ENCODE assay signal across 18 cellular contexts in the genomic region with DNA sequence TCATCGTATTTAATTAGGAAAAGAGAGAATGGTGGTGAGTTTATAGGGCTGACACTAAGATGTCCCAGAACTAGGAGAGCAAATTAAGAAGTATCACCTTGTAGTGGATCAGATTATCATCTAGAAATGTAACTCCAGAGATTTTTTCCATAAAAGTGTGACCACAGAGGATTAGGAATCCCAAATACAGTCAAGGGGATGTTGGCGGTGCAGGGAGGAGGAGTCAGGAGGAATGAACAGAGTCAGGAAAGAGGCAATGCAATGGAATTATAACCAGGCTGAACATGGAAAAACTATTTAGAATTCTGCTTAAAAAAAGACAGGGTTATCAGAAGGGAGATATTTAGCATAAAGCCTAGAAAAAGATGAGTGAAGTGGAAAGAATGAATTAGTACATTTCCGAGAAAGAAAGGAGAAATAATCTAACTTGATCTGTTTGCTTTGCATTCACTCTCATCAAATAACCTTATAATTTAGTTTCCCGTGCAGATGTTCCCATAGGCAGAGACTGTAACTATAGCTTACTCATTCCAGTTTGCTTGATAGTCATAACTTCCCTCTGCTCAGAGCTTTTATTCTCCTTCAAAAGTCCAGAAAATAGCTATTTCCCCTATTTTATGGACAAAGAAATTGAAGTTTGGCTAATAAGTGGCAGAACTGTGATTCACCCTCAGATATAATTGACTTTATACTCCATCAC. TPM values are rescaled to one million over a fixed set of nuclear protein-coding genes. Genes with fewer than 3 reads are reported as not detected.
DNase-seq lines count a peak whose midpoint lies in the region; ATAC-seq, FAIRE-seq and TF ChIP-seq lines count a peak whose summit lies in the region.
"Had no signal": no experiment of that assay in that cellular context is flagged by ENCODE, and none has a peak within 500 bp of the region (broad histone marks: within the 10 kb centered on the region; RNA-seq: fewer than 3 reads in every experiment).

No MANE protein-coding gene starts in this region.

- H3K4me3 Mint-ChIP-seq in astrocyte (ENCODE audit: unreplicated experiment): no peak overlapping the region
- H3K4me3 Mint-ChIP-seq in CD4-positive, alpha-beta memory T cell: no peak overlapping the region
- H3K4me3 Mint-ChIP-seq: GM23338 had no signal

- peaks cover 5% of the 10 kb centered on the region; the same call in 1 of the 2 replicates for H3K4me1 ChIP-seq in IMR-90 (ENCODE audit: control insufficient read depth, insufficient read depth, low read length)
- peaks cover 7% of the 10 kb centered on the region for H3K4me1 ChIP-seq in astrocyte (ENCODE audit: insufficient read depth, low read length)
- H3K4me1 ChIP-seq in CD4-positive, alpha-beta memory T cell (ENCODE audit: insufficient read depth, low read length): no peaks in the 10 kb centered on the region
- H3K4me1 ChIP-seq in MM.1S (ENCODE audit: low read length): no peaks in the 10 kb centered on the region
- H3K4me1 ChIP-seq: SJSA1 had no signal

- H2BK5ac ChIP-seq in IMR-90 (ENCODE audit: low read depth, low read length, poor library complexity, severe bottlenecking): no peak overlapping the region

- intact Hi-C loops in IMR-90 (cut with micrococcal nuclease): loop anchor here (5.0 to 10.0 kb wide), 2 partner anchors 102 to 1425 kb away; no protein-coding TSS in a partner anchor
- intact Hi-C loops in CD4-positive, alpha-beta memory T cell (cut with micrococcal nuclease): no loop called here

- DNase-seq in IMR-90: no peak
- DNase-seq in astrocyte (ENCODE audit: low read depth): no peak
- DNase-seq in fibroblast of the aortic adventitia (ENCODE audit: low read depth): peak; percentile 31
- DNase-seq in CD4-positive, alpha-beta memory T cell: no peak
- no peak for DNase-seq in MM.1S
- DNase-seq: DND-41, GDM1, NCI-H187 treated with DMSO at 0.1 percent for 48 hours, NCI-H446, PC-9 had no signal

- H3K23ac ChIP-seq in IMR-90 (ENCODE audit: low read depth, low read length): no peak overlapping the region

- TF ChIP-seq CTCF in IMR-90 (conservative IDR thresholded peaks at IDR 0.05; ENCODE audit: low read depth, low read length) (no peak), astrocyte (IDR thresholded peaks at IDR 0.05; ENCODE audit: insufficient read depth, low read depth, low read length) (no peak), fibroblast of the aortic adventitia (IDR thresholded peaks at IDR 0.05; ENCODE audit: insufficient read depth, low read length) (no peak), MM.1S (IDR thresholded peaks at IDR 0.05; ENCODE audit: low read length) (no peak)

- H2BK120ac ChIP-seq in IMR-90 (ENCODE audit: low read depth, low read length): no peak overlapping the region

- FAIRE-seq in astrocyte (lab: Jason Lieb, UNC): peak; percentile 62
- FAIRE-seq: GM12891, GM18507 had no signal

- no peaks in the 10 kb centered on the region for H3K27me3 Mint-ChIP-seq in astrocyte (ENCODE audit: low read depth, unreplicated experiment)
- H3K27me3 Mint-ChIP-seq in CD4-positive, alpha-beta memory T cell: no peaks in the 10 kb centered on the region

- no peak overlapping the region; the same call in 1 of the 2 replicates for H3K14ac ChIP-seq in IMR-90 (replicated peaks; ENCODE audit: low read depth, low read length)

- in situ Hi-C loops in IMR-90 (cut with MboI; ENCODE audit: low sequenced_read_pairs): no loop called here

- H3K9me3 ChIP-seq in IMR-90 (ENCODE audit: control insufficient read depth, insufficient read depth, low read length) (no peaks in the 10 kb centered on the region), astrocyte (ENCODE audit: insufficient read depth, low read depth, low read length) (no peaks in the 10 kb centered on the region), MM.1S (replicated peaks; ENCODE audit: insufficient read depth, low read length) (no peaks in the 10 kb centered on the region)
- no peaks in the 10 kb centered on the region for H3K9me3 ChIP-seq in CD4-positive, alpha-beta memory T cell (ENCODE audit: control insufficient read depth in 1 of 2, low read length in 2 of 2)
- H3K9me3 ChIP-seq: SJSA1 had no signal

- H3K79me2 ChIP-seq in astrocyte (ENCODE audit: insufficient read depth, low read length): no peaks in the 10 kb centered on the region
- peaks cover 18% of the 10 kb centered on the region; the same call in 1 of the 2 replicates for H3K79me2 ChIP-seq in MM.1S (ENCODE audit: low read length)

- no peak overlapping the region for H3K4ac ChIP-seq in IMR-90 (ENCODE audit: low read depth, low read length)

- no peak overlapping the region for H3K9ac ChIP-seq in IMR-90 (ENCODE audit: low read depth, low read length)
- no peak overlapping the region for H3K9ac ChIP-seq in astrocyte (ENCODE audit: low read length)
- no peak overlapping the region for H3K9ac ChIP-seq in MM.1S (ENCODE audit: low read length)
- H3K9ac ChIP-seq: BLaER1 treated with 17β-estradiol and CSF1 and Interleukin-3, amounts not matched to agents 10 nM and 100 nM had no signal

- peak overlapping the region; percentile 12; the same call in 1 of the 2 replicates for H4K5ac ChIP-seq in IMR-90 (ENCODE audit: low read depth, low read length)

- H4K91ac ChIP-seq in IMR-90 (ENCODE audit: insufficient read depth, low read depth, low read length): no peak overlapping the region

- H3K4me1 Mint-ChIP-seq in astrocyte (ENCODE audit: low read depth, unreplicated experiment): no peaks in the 10 kb centered on the region
- H3K4me1 Mint-ChIP-seq in CD4-positive, alpha-beta memory T cell: peaks cover 0 to 2% (median under 1%) of the 10 kb centered on the region in 4 donors

- H3K36me3 ChIP-seq in IMR-90 (ENCODE audit: control insufficient read depth, insufficient read depth, low read length) (peaks cover 1% of the 10 kb centered on the region; the same call in 1 of the 2 replicates), astrocyte (ENCODE audit: insufficient read depth, low read length) (no peaks in the 10 kb centered on the region), MM.1S (replicated peaks; ENCODE audit: insufficient read depth, low read length) (0 out of 2 replicates have a peak, but pooled peaks cover 7% of the 10 kb centered on the region)
- H3K36me3 ChIP-seq in CD4-positive, alpha-beta memory T cell (ENCODE audit: insufficient read depth, low read length): peaks cover 3% of the 10 kb centered on the region
- H3K36me3 ChIP-seq: SJSA1 had no signal

- no peak overlapping the region for H3K27ac Mint-ChIP-seq in astrocyte (ENCODE audit: unreplicated experiment)
- H3K27ac Mint-ChIP-seq in CD4-positive, alpha-beta memory T cell: no peak overlapping the region
- H3K27ac Mint-ChIP-seq: GM23338 had no signal

- dilution Hi-C loops in IMR-90 (cut with HindIII; ENCODE audit: low sequenced_read_pairs, unreplicated experiment): no loop called here

- H3K79me1 ChIP-seq in IMR-90 (ENCODE audit: low read depth in 1 of 2, low read length in 2 of 2): peaks cover 6 to 8% of the 10 kb centered on the region in 2 experiments; a peak in 3 of 4 replicates

- H2AFZ ChIP-seq in IMR-90 (replicated peaks; ENCODE audit: low read length, poor library complexity) (no peak overlapping the region), astrocyte (ENCODE audit: low read depth, low read length) (no peak overlapping the region), MM.1S (ENCODE audit: low read length) (no peak overlapping the region)
- H2AFZ ChIP-seq: GM23338, PC-9 had no signal

- H3K9me3 Mint-ChIP-seq in astrocyte (ENCODE audit: unreplicated experiment): peaks cover 3% of the 10 kb centered on the region
- peaks cover 0 to 12% (median 6%) of the 10 kb centered on the region in 8 donors for H3K9me3 Mint-ChIP-seq in CD4-positive, alpha-beta memory T cell

- H3K27me3 ChIP-seq in IMR-90 (ENCODE audit: control insufficient read depth, insufficient read depth, low read length) (no peaks in the 10 kb centered on the region), astrocyte (ENCODE audit: insufficient read depth, low read length) (no peaks in the 10 kb centered on the region), MM.1S (replicated peaks; ENCODE audit: insufficient read depth, low read length) (no peaks in the 10 kb centered on the region)
- no peaks in the 10 kb centered on the region for H3K27me3 ChIP-seq in CD4-positive, alpha-beta memory T cell (ENCODE audit: insufficient read depth, low read length)
- H3K27me3 ChIP-seq: BLaER1 treated with 17β-estradiol and CSF1 and Interleukin-3, amounts not matched to agents 10 nM and 100 nM; SJSA1 had no signal

- ATAC-seq in IMR-90 (ENCODE audit: low read depth) (no peak), HG02884 (IDR thresholded peaks at IDR 0.05; ENCODE audit: unreplicated experiment) (no peak), HG02973 (IDR thresholded peaks at IDR 0.05; ENCODE audit: unreplicated experiment) (no peak)
- ATAC-seq: GM23338, HCT116 had no signal

- BruUV-seq in IMR-90 (replicated peaks; lab: Mats Ljungman, UMichigan): no TSS peak

- no peak overlapping the region for H3K56ac ChIP-seq in IMR-90 (ENCODE audit: extremely low read depth, insufficient read depth, low read length)

- 80 to 100% methylated on average over 1 of the region's 4 CpGs for WGBS in IMR-90 (ENCODE audit: extremely low coverage in 2 of 2, insufficient read length in 1 of 2), 2 experiments

- no peak overlapping the region for H2AK9ac ChIP-seq in IMR-90 (replicated peaks; ENCODE audit: low read depth, low read length, poor library complexity)

- no peak overlapping the region for H3K18ac ChIP-seq in IMR-90 (ENCODE audit: low read depth, low read length)

- no peak overlapping the region for H3K4me3 ChIP-seq in IMR-90 (ENCODE audit: insufficient read depth, low read depth, low read length)
- H3K4me3 ChIP-seq in astrocyte (ENCODE audit: insufficient read depth, low read depth, low read length): no peak overlapping the region
- no peak overlapping the region for H3K4me3 ChIP-seq in fibroblast of the aortic adventitia (ENCODE audit: low read depth, low read length)
- no peak overlapping the region for H3K4me3 ChIP-seq in CD4-positive, alpha-beta memory T cell (ENCODE audit: low read length in 2 of 2)
- no peak overlapping the region for H3K4me3 ChIP-seq in MM.1S (ENCODE audit: low read length)
- H3K4me3 ChIP-seq: BLaER1 treated with 17β-estradiol and CSF1 and Interleukin-3, amounts not matched to agents 10 nM and 100 nM; GM23338; PC-9; SJSA1 had no signal

- H4K8ac ChIP-seq in IMR-90 (ENCODE audit: low read depth in 2 of 2, low read length in 2 of 2): no peak overlapping the region

- no peak overlapping the region for H2AK5ac ChIP-seq in IMR-90 (ENCODE audit: low read depth, low read length)

- no peak overlapping the region for H2BK15ac ChIP-seq in IMR-90 (ENCODE audit: low read depth, low read length)

- peaks cover 3% of the 10 kb centered on the region; the same call in 1 of the 2 replicates for H3K9me1 ChIP-seq in IMR-90 (ENCODE audit: insufficient read depth, low read length)

- H3K4me2 ChIP-seq in IMR-90 (ENCODE audit: low read depth, low read length) (no peak overlapping the region), astrocyte (ENCODE audit: low read length) (no peak overlapping the region), MM.1S (ENCODE audit: low read depth, low read length) (no peak overlapping the region)
- H3K4me2 ChIP-seq: GM23338, PC-9 had no signal

- H3K36me3 Mint-ChIP-seq in astrocyte (ENCODE audit: low read depth, unreplicated experiment): peaks cover 10% of the 10 kb centered on the region
- peaks cover 44 to 78% of the 10 kb centered on the region in 2 donors for H3K36me3 Mint-ChIP-seq in CD4-positive, alpha-beta memory T cell

- H3K27ac ChIP-seq in IMR-90 (ENCODE audit: insufficient read depth, low read length) (no peak overlapping the region), astrocyte (ENCODE audit: low read depth, low read length) (no peak overlapping the region), MM.1S (ENCODE audit: low read length) (no peak overlapping the region)
- no peak overlapping the region for H3K27ac ChIP-seq in CD4-positive, alpha-beta memory T cell (ENCODE audit: low read depth, low read length)
- H3K27ac ChIP-seq: PC-9, SJSA1 had no signal

- no peak for TF ChIP-seq POLR2A in IMR-90 (IDR thresholded peaks at IDR 0.05; ENCODE audit: low read depth, low read length)

- no peaks in the 10 kb centered on the region for H3F3A ChIP-seq in MM.1S (ENCODE audit: insufficient read depth, low read length)

- no peaks in the 10 kb centered on the region for H3K9me2 ChIP-seq in MM.1S (replicated peaks; ENCODE audit: insufficient read depth, low read length)

- no peak for TF ChIP-seq RAD21 in IMR-90 (IDR thresholded peaks at IDR 0.05; ENCODE audit: low read length)

- H4K20me1 ChIP-seq in IMR-90 (ENCODE audit: insufficient read depth, low read length) (no peaks in the 10 kb centered on the region), astrocyte (ENCODE audit: insufficient read depth, low read length) (no peaks in the 10 kb centered on the region), MM.1S (ENCODE audit: insufficient read depth, low read length) (no peaks in the 10 kb centered on the region)

- POLR2A ChIA-PET in IMR-90 (lab: Charles Lee; ENCODE audit: unreplicated experiment): no interaction called here
- POLR2A ChIA-PET in CD4-positive, alpha-beta memory T cell (lab: Charles Lee; ENCODE audit: partially characterized antibody): no interaction called here

- CTCF ChIA-PET in IMR-90 (lab: Yijun Ruan, JAX): no interaction called here
- CTCF ChIA-PET in CD4-positive, alpha-beta memory T cell (lab: Charles Lee; ENCODE audit: partially characterized antibody): no interaction called here

- H2BK20ac ChIP-seq in IMR-90 (ENCODE audit: low read depth, low read length): no peak overlapping the region

RNA-seq across cellular contexts. Expression of gene SCFD2, which starts 56.4 kb away (rescaled TPM):
- 51.9 and 62.4 TPM in 2 replicates for total RNA-seq in IMR-90 (2012; rRNA removed)
- polyA plus RNA-seq in IMR-90 (2012; rRNA removed): 18.9 and 19.8 TPM in 2 replicates
- polyA plus RNA-seq in IMR-90 (2012; cell fraction: cytosol; rRNA removed): 12.1 and 13.6 TPM in 2 replicates
- 9.8 and 11.1 TPM in 2 replicates for polyA plus RNA-seq in IMR-90 (2012; cell fraction: nucleus; rRNA removed; ENCODE audit: low replicate concordance)
- 11.9 and 13.9 TPM in 2 replicates for total RNA-seq in astrocyte
- total RNA-seq in fibroblast of the aortic adventitia (ENCODE audit: low replicate concordance): 36.7 and 69.2 TPM in 2 replicates
- total RNA-seq in CD4-positive, alpha-beta memory T cell: 10 to 100 TPM; 12.4 to 13.1 TPM
- polyA plus RNA-seq in CD4-positive, alpha-beta memory T cell: 10 to 100 TPM; 14.0 to 21.2 TPM
